Comparison of ENCODE assay signal across 8 cellular contexts in genomic region chr14:93114713-93115068, GRCh38. TPM values are rescaled to one million over a fixed set of nuclear protein-coding genes. Genes with fewer than 3 reads are reported as not detected.
A peak's percentile ranks its signal among the peaks of the same experiment; 100 is the strongest.
DNase-seq lines count a peak whose midpoint lies in the region; TF ChIP-seq lines count a peak whose summit lies in the region.

No MANE protein-coding gene starts in this region.

- BruUV-seq in Calu3 (replicated peaks; lab: Mats Ljungman, UMichigan), result no TSS peak

- peaks cover 9% of the 10 kb centered on the region for H3K4me1 Mint-ChIP-seq in Calu3 (ENCODE audit: low read depth, unreplicated experiment)

- TF ChIP-seq CTCF in Calu3 (IDR thresholded peaks at IDR 0.05; ENCODE audit: unreplicated experiment), result no peak

- no peaks in the 10 kb centered on the region for H3K9me3 Mint-ChIP-seq in Calu3 (ENCODE audit: low read depth, unreplicated experiment)

- intact Hi-C loops in Calu3 (cut with micrococcal nuclease; ENCODE audit: unreplicated experiment), result loop anchor here (5.0 kb wide), 2 partner anchors 48 to 93 kb away; partner anchors contain the start of genes GON7 and UBR7

- peak overlapping the region; percentile 78 for H3K9ac ChIP-seq in HUES6 (ENCODE audit: low read length)

- H3K36me3 Mint-ChIP-seq in Calu3 (ENCODE audit: insufficient read depth, unreplicated experiment), result peaks cover 41% of the 10 kb centered on the region

- H3K4me3 ChIP-seq in HUES6 (ENCODE audit: low read depth, low read length), result peak overlapping the region; percentile 95
- peak overlapping the region; percentile 68 for H3K4me3 ChIP-seq in mesodermal cell (ENCODE audit: extremely low read depth, insufficient read depth, low read length, poor library complexity, severe bottlenecking)
- H3K4me3 ChIP-seq in urinary bladder (ENCODE audit: low read depth, low read length), result peak overlapping the region; percentile 76

- H3K9me3 ChIP-seq in HUES6 (ENCODE audit: control insufficient read depth, insufficient read depth, low read depth, low read length), result no peaks in the 10 kb centered on the region
- no peaks in the 10 kb centered on the region for H3K9me3 ChIP-seq in mesodermal cell (ENCODE audit: control insufficient read depth, low read length)

- H3K4me1 ChIP-seq in HUES6 (ENCODE audit: control insufficient read depth, insufficient read depth, low read length), result peaks cover 33% of the 10 kb centered on the region
- H3K4me1 ChIP-seq in mesodermal cell (ENCODE audit: control insufficient read depth, insufficient read depth, low read length, poor library complexity, severe bottlenecking), result peaks cover 16% of the 10 kb centered on the region
- H3K4me1 ChIP-seq in urinary bladder (ENCODE audit: insufficient read depth), result no peaks in the 10 kb centered on the region

- peaks cover 13% of the 10 kb centered on the region; the same call in 1 of the 2 replicates for H3K27me3 ChIP-seq in HUES6 (ENCODE audit: control insufficient read depth, insufficient read depth, low read length)

- H3K36me3 ChIP-seq in HUES6 (ENCODE audit: control insufficient read depth, insufficient read depth, low read length) (no peaks in the 10 kb centered on the region), mesodermal cell (ENCODE audit: control insufficient read depth, insufficient read depth, low read length) (no peaks in the 10 kb centered on the region), urinary bladder (ENCODE audit: insufficient read depth) (no peaks in the 10 kb centered on the region)

- DNase-seq in Calu3 (no peak), caudate nucleus (lab: John Stamatoyannopoulos, UW) (peak in 6 of 61 donors; percentile 37 to 65 (median 58)), NCI-H1092 (lab: John Stamatoyannopoulos, UW) (no peak), NCI-H345 treated with DMSO at 0.1 percent for 48 hours (lab: John Stamatoyannopoulos, UW; ENCODE audit: unreplicated experiment) (no peak), inferior parietal cortex (ENCODE audit: extremely low spot score) (no peak)

- CTCF ChIA-PET in Calu3 (lab: Charles Lee), result interaction anchor here (0.7 to 2.2 kb wide), 5 partner anchors 18 to 234 kb away, joined by 3 to 14 read pairs (median 5); no protein-coding TSS in a partner anchor

- H3K27me3 Mint-ChIP-seq in Calu3 (ENCODE audit: unreplicated experiment), result no peaks in the 10 kb centered on the region

- 0 to 1% methylated on average over 35 to 38 of the region's 38 CpGs for WGBS in mesodermal cell (ENCODE audit: insufficient coverage in 2 of 2), 2 experiments
- WGBS in urinary bladder, result 3% methylated on average over 38 of the region's 38 CpGs

- peak overlapping the region; percentile 86 for H3K4me3 Mint-ChIP-seq in Calu3 (ENCODE audit: low read depth, unreplicated experiment)

- peak overlapping the region; percentile 71 for H3K27ac Mint-ChIP-seq in Calu3 (ENCODE audit: unreplicated experiment)

- H3K27ac ChIP-seq in HUES6 (ENCODE audit: low read depth, low read length) (no peak overlapping the region), caudate nucleus (ENCODE audit: low read depth, low read length) (peak overlapping the region; percentile 86), mesodermal cell (ENCODE audit: low read depth, low read length, severe bottlenecking) (no peak overlapping the region), urinary bladder (ENCODE audit: low read depth) (peak overlapping the region; percentile 45)

RNA-seq across cellular contexts. Expression of gene ITPK1, which starts 1.0 kb away (rescaled TPM):
- total RNA-seq in Calu3 (2022), result 94.3 and 109 TPM in 2 replicates
- 20.5 TPM for polyA plus RNA-seq in mesodermal cell (2013, experiment 1 of 2)
- 17.4 TPM for polyA plus RNA-seq in mesodermal cell (2013, experiment 2 of 2)
- total RNA-seq in urinary bladder, result 15.8 TPM
- 109 TPM for polyA plus RNA-seq in urinary bladder

Comparison
In these comparisons a context has a peak if more than half of its experiments do, and no peak if none do; other contexts are left out.
1. H3K27ac ChIP-seq: peak in caudate nucleus (single experiment) and urinary bladder (single experiment); none in HUES6 (single experiment) and mesodermal cell (single experiment).
2. Peak in every context shown above with its lines, with median percentiles within 50 percentile points of each other: H3K4me3 ChIP-seq.